Comparison of ENCODE assay signal across 12 cellular contexts in the genomic region with DNA sequence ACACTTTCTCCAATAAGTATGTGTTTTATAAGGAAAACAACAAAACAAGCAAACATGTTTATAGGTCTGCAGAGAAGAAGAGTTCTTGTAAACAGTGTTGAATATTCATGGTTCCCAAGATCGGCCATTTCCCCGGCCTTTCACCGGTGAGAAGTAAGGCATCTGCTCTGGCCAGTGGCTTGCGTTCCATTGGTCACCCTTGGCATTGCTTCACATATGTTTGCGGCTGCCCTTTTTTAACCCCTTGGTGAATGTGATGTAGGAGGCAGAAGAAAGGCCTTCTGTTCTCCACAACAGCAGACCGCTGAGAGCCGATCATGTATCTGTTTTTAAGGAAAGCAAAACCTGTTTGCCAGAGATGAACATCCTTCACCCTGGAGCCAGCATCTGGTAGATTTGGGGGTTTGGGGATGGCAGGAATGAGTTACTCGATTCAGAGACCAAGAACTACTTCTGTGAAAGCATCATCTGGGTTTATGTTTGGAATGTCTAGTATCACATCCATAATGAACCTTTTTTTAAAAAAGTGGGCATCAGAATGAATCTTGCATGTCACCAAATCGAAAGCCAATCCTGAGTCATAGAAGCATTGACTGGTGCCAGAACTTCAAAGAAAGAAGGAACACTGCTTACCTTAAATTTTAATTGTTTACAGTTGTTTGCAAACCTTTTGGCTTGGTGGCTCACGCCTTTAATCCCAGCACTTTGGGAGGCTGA.
DNase-seq lines count a peak whose midpoint lies in the region; ATAC-seq and TF ChIP-seq lines count a peak whose summit lies in the region.
"Had no signal": no experiment of that assay in that cellular context is flagged by ENCODE, and none has a peak within 500 bp of the region (broad histone marks: within the 10 kb centered on the region; RNA-seq: fewer than 3 reads in every experiment).

No MANE protein-coding gene starts in this region.

- H3K56ac ChIP-seq in mesendoderm (ENCODE audit: low read length) = no peak overlapping the region

- H3K4me3 Mint-ChIP-seq in chondrocyte (ENCODE audit: unreplicated experiment) = peak overlapping the region; percentile 44
- H3K4me3 Mint-ChIP-seq: activated naive CD4-positive, alpha-beta T cell treated with anti-CD3 and anti-CD28 coated beads, Interleukin-2, amount 50 U/mL, for 24 hours; mesothelial cell of epicardium had no signal

- H3K27ac ChIP-seq in right cardiac atrium (ENCODE audit: low read length) (peak overlapping the region; percentile 23), mesendoderm (ENCODE audit: low read depth, low read length) (no peak overlapping the region), vagina (peak overlapping the region; percentile 44)
- H3K27ac ChIP-seq: PC-9, upper lobe of right lung had no signal

- H3K9me3 Mint-ChIP-seq in chondrocyte (ENCODE audit: low read depth) = no peaks in the 10 kb centered on the region
- H3K9me3 Mint-ChIP-seq: activated naive CD4-positive, alpha-beta T cell treated with anti-CD3 and anti-CD28 coated beads, Interleukin-2, amount 50 U/mL, for 24 hours had no signal

- H3K79me2 ChIP-seq in mesendoderm (ENCODE audit: control insufficient read depth, insufficient read depth, low read length) = peaks cover 4% of the 10 kb centered on the region

- 65% methylated on average over 10 of the region's 10 CpGs for WGBS in right cardiac atrium
- no CpG with 5 or more reads among the region's 10 CpGs for WGBS in mesendoderm (ENCODE audit: extremely low coverage, insufficient coverage, low lambda C conversion rate)

- H3K4me1 Mint-ChIP-seq in chondrocyte (ENCODE audit: low read depth) = peaks cover 49% of the 10 kb centered on the region
- H3K4me1 Mint-ChIP-seq: activated naive CD4-positive, alpha-beta T cell treated with anti-CD3 and anti-CD28 coated beads, Interleukin-2, amount 50 U/mL, for 24 hours had no signal

- peaks cover 28% of the 10 kb centered on the region for H3K79me1 ChIP-seq in mesendoderm (ENCODE audit: low read length)

- H3K23ac ChIP-seq in mesendoderm (ENCODE audit: low read length) = no peak overlapping the region

- H3K4me1 ChIP-seq in right cardiac atrium (ENCODE audit: control insufficient read depth, insufficient read depth, low read length) (peaks cover 3% of the 10 kb centered on the region), mesendoderm (ENCODE audit: control insufficient read depth, low read depth, low read length) (no peaks in the 10 kb centered on the region), vagina (peaks cover 27% of the 10 kb centered on the region)

- no peak overlapping the region for H4K5ac ChIP-seq in mesendoderm (ENCODE audit: low read length)

- no peaks in the 10 kb centered on the region for H3K36me3 Mint-ChIP-seq in chondrocyte (ENCODE audit: low read depth)
- H3K36me3 Mint-ChIP-seq: activated naive CD4-positive, alpha-beta T cell treated with anti-CD3 and anti-CD28 coated beads, Interleukin-2, amount 50 U/mL, for 24 hours had no signal

- H3K4ac ChIP-seq in mesendoderm (ENCODE audit: low read depth, low read length) = no peak overlapping the region

- no peak for TF ChIP-seq CTCF in chondrocyte (IDR thresholded peaks at IDR 0.05)
- TF ChIP-seq CTCF in vagina (IDR thresholded peaks at IDR 0.05) = no peak

- H3K4me3 ChIP-seq in right cardiac atrium (ENCODE audit: low read length) = no peak overlapping the region
- no peak overlapping the region for H3K4me3 ChIP-seq in mesendoderm (ENCODE audit: low read length)
- no peak overlapping the region for H3K4me3 ChIP-seq in vagina
- H3K4me3 ChIP-seq: PC-9, upper lobe of right lung had no signal

- intact Hi-C loops in right cardiac atrium (cut with DNase I) = loop anchor here in 1 of 4 donors (5.0 kb wide), 1 partner anchor 66 kb away; no protein-coding TSS in a partner anchor
- intact Hi-C loops in cardiac septum (cut with DNase I) = no loop called here
- intact Hi-C loops in vagina (cut with DNase I) = no loop called here

- TF ChIP-seq POLR2A in vagina (IDR thresholded peaks at IDR 0.05) = no peak

- no peak overlapping the region for H2AK5ac ChIP-seq in mesendoderm (ENCODE audit: low read length)

- no peak overlapping the region for H2BK15ac ChIP-seq in mesendoderm (replicated peaks; ENCODE audit: low read depth)

- no peak overlapping the region for H2BK5ac ChIP-seq in mesendoderm (ENCODE audit: low read length)

- peak overlapping the region; percentile 91 for H3K27ac Mint-ChIP-seq in chondrocyte (ENCODE audit: unreplicated experiment)
- H3K27ac Mint-ChIP-seq: activated naive CD4-positive, alpha-beta T cell treated with anti-CD3 and anti-CD28 coated beads, Interleukin-2, amount 50 U/mL, for 24 hours; mesothelial cell of epicardium had no signal

- no peak overlapping the region for H3K9ac ChIP-seq in mesendoderm (ENCODE audit: low read length)

- no peaks in the 10 kb centered on the region for H3K27me3 ChIP-seq in right cardiac atrium (ENCODE audit: control insufficient read depth, insufficient read depth)
- no peaks in the 10 kb centered on the region for H3K27me3 ChIP-seq in mesendoderm (ENCODE audit: insufficient read depth, low read length, poor library complexity)
- no peaks in the 10 kb centered on the region for H3K27me3 ChIP-seq in vagina
- H3K27me3 ChIP-seq: upper lobe of right lung had no signal

- H4K8ac ChIP-seq in mesendoderm (ENCODE audit: low read depth, low read length) = no peak overlapping the region

- no peaks in the 10 kb centered on the region for H3K27me3 Mint-ChIP-seq in chondrocyte (ENCODE audit: low read depth)

- H3K9me3 ChIP-seq in right cardiac atrium (ENCODE audit: control insufficient read depth, low read length) = no peaks in the 10 kb centered on the region
- H3K9me3 ChIP-seq in vagina = no peaks in the 10 kb centered on the region
- H3K9me3 ChIP-seq: upper lobe of right lung had no signal

- H3K36me3 ChIP-seq in mesendoderm (ENCODE audit: control insufficient read depth, insufficient read depth, low read length) = no peaks in the 10 kb centered on the region
- no peaks in the 10 kb centered on the region for H3K36me3 ChIP-seq in vagina
- H3K36me3 ChIP-seq: upper lobe of right lung had no signal

- ATAC-seq in right cardiac atrium = no peak

- no peak overlapping the region for H3K18ac ChIP-seq in mesendoderm (ENCODE audit: low read length)

- DNase-seq in right cardiac atrium (no peak), cardiac septum (ENCODE audit: low spot score) (no peak), chondrocyte (ENCODE audit: low spot score) (no peak), mesendoderm (peak; percentile 26), vagina (ENCODE audit: extremely low spot score in 2 of 2) (no peak), NK-92 (lab: John Stamatoyannopoulos, UW; ENCODE audit: unreplicated experiment) (no peak), NAMALWA (ENCODE audit: low spot score) (no peak), NCI-H510A treated with DMSO at 0.1 percent for 48 hours (lab: John Stamatoyannopoulos, UW) (no peak)
- DNase-seq: PC-9, upper lobe of right lung had no signal

- no peak overlapping the region for H3K4me2 ChIP-seq in mesendoderm (ENCODE audit: low read length)
- H3K4me2 ChIP-seq: PC-9 had no signal

- H2BK120ac ChIP-seq in mesendoderm (ENCODE audit: low read depth, low read length) = no peak overlapping the region
